9 cellular contexts compared by ENCODE assay signal in the genomic region with DNA sequence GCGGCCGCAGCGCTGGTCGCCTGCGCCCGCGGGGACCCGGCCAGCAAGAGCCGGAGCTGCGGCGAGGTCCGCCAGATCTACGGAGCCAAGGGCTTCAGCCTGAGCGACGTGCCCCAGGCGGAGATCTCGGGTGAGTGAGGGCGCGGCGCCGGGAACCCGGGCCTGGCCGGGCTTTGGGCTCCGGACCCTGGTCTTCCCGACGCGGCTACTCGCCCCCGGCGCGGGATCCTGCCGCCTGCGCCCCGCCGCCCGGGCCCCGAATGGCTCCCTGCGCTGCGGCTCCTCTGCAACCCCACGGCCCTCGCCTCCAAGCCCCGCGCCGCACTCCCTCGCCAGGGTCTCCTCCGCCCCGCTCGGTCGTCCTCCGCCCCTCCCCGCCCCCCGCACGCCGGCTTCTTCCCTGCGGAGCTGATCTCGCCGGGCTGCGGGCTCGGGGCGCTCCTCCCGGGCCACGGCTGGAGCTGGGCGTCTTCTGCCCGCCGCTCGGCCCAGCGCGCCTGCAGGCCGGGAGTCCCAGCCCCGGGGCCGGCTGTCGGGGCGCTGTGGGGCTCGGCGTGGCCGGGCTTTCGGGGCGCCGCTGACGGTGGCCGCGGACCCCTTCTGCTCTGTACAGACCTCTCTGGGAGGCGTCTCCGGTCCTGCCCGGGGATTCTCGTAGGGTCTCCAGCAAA.
A peak's percentile ranks its signal among the peaks of the same experiment; 100 is the strongest.
DNase-seq lines count a peak whose midpoint lies in the region; ATAC-seq lines count a peak whose summit lies in the region.
"Had no signal": no experiment of that assay in that cellular context is flagged by ENCODE, and none has a peak within 500 bp of the region (broad histone marks: within the 10 kb centered on the region; RNA-seq: fewer than 3 reads in every experiment).

No MANE protein-coding gene starts in this region.

- ATAC-seq in HG03354 (IDR thresholded peaks at IDR 0.05; ENCODE audit: poor library complexity, severe bottlenecking, unreplicated experiment) (peak; percentile 26), HG02610 (IDR thresholded peaks at IDR 0.05; ENCODE audit: unreplicated experiment) (no peak), HG02571 (IDR thresholded peaks at IDR 0.05; ENCODE audit: unreplicated experiment) (no peak)
- ATAC-seq in stimulated activated memory B cell treated with anti-CD40 and anti-IgM and Interleukin-4, amounts not matched to agents 10 μg/mL and 1 μg/mL and 100 μg/mL, for 72 hours: no peak

- H3K4me3 Mint-ChIP-seq in stimulated activated memory B cell treated with anti-CD40 and anti-IgM and Interleukin-4, amounts not matched to agents 10 μg/mL and 1 μg/mL and 100 μg/mL, for 72 hours: peak overlapping the region; percentile 36

- no peak overlapping the region for H3K27ac Mint-ChIP-seq in stimulated activated memory B cell treated with anti-CD40 and anti-IgM and Interleukin-4, amounts not matched to agents 10 μg/mL and 1 μg/mL and 100 μg/mL, for 72 hours

- no peaks in the 10 kb centered on the region for H3K27me3 ChIP-seq in adipocyte (replicated peaks; ENCODE audit: control insufficient read depth, insufficient read depth, low read length)

- H3K9ac ChIP-seq in adipocyte (ENCODE audit: low read length): peak overlapping the region; percentile 93

- H3K36me3 ChIP-seq in adipocyte (ENCODE audit: control insufficient read depth, insufficient read depth, low read length, severe bottlenecking): peaks cover 9% of the 10 kb centered on the region

- H3K4me1 ChIP-seq in adipocyte (ENCODE audit: control insufficient read depth, insufficient read depth, low read length): peaks cover 49% of the 10 kb centered on the region

- peaks cover 25% of the 10 kb centered on the region for H3K4me1 Mint-ChIP-seq in stimulated activated memory B cell treated with anti-CD40 and anti-IgM and Interleukin-4, amounts not matched to agents 10 μg/mL and 1 μg/mL and 100 μg/mL, for 72 hours

- peaks cover 56% of the 10 kb centered on the region for H3K27me3 Mint-ChIP-seq in stimulated activated memory B cell treated with anti-CD40 and anti-IgM and Interleukin-4, amounts not matched to agents 10 μg/mL and 1 μg/mL and 100 μg/mL, for 72 hours

- no peaks in the 10 kb centered on the region for H3K36me3 Mint-ChIP-seq in stimulated activated memory B cell treated with anti-CD40 and anti-IgM and Interleukin-4, amounts not matched to agents 10 μg/mL and 1 μg/mL and 100 μg/mL, for 72 hours

- no peaks in the 10 kb centered on the region for H3K9me3 ChIP-seq in adipocyte (ENCODE audit: control insufficient read depth, low read length)
- H3K9me3 ChIP-seq in iPS-18c (ENCODE audit: control insufficient read depth, insufficient read depth, low read length): no peaks in the 10 kb centered on the region

- H3K4me3 ChIP-seq in adipocyte (ENCODE audit: low read length) (peak overlapping the region; percentile 91), iPS-18c (ENCODE audit: insufficient read depth, low read depth, low read length) (peak overlapping the region; percentile 59)

- H3K9me3 Mint-ChIP-seq in stimulated activated memory B cell treated with anti-CD40 and anti-IgM and Interleukin-4, amounts not matched to agents 10 μg/mL and 1 μg/mL and 100 μg/mL, for 72 hours: no peaks in the 10 kb centered on the region

- peak; percentile 44 for DNase-seq in NCI-H2196 (lab: John Stamatoyannopoulos, UW; ENCODE audit: unreplicated experiment)
- no peak for DNase-seq in NCI-H2196 treated with DMSO at 0.1 percent for 48 hours (lab: John Stamatoyannopoulos, UW; ENCODE audit: unreplicated experiment)
- peak; percentile 55 for DNase-seq in adipocyte (ENCODE audit: low read depth)
- DNase-seq: DND-41 had no signal
